ENCODE assay signal across 8 cellular contexts in the genomic region with DNA sequence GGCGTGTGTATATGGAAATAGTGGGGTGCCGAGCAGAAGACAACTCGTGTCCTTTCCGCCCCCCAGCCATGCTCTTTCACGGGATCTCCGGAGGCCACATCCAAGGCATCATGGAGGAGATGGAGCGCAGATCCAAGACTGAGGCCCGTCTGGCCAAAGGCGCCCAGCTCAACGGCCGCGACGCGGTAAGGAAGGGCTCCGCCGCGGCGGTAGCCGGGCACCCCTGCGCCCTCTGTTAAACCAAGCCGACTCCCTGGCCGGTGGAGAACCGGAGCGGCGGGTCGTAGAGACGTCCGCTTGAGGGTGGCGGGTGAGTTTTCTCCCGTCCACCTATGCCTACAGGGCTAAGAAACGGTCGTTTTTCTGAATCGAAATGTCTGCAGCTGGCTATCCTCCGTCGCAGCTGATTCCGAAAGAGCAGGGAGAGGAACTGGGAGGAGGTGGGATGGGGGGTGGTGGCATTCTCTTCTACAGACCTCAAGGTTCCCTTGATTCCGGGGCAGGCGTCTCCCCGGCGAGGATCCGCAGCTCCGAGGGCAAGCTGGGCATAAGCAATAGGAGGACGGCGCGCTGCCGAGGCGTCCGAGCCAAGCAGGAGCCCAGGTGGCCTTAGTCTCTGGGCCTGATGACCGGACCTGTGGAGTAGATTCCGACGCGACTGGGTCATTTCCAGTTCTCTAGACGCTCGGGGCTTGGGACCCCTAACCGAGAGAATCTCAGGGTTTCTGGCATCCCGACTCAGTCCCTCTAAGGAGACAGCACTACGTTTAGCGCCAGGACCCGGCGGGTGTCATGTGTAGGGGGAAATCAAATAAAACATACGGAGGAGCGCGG. TPM values are rescaled to one million over a fixed set of nuclear protein-coding genes. Genes with fewer than 3 reads are reported as not detected.
DNase-seq lines count a peak whose midpoint lies in the region; ATAC-seq and TF ChIP-seq lines count a peak whose summit lies in the region.

No MANE protein-coding gene starts in this region.

- H3K27me3 ChIP-seq in Panc1 (ENCODE audit: control insufficient read depth, insufficient read depth, low read length), result peaks cover 29% of the 10 kb centered on the region
- peaks cover 90% of the 10 kb centered on the region for H3K27me3 ChIP-seq in effector memory CD4-positive, alpha-beta T cell (replicated peaks; ENCODE audit: control insufficient read depth, insufficient read depth, low read length, poor library complexity, severe bottlenecking)

- POLR2A ChIA-PET in Panc1 (lab: Charles Lee), result no interaction called here

- H3K9me3 ChIP-seq in Panc1 (ENCODE audit: control insufficient read depth, insufficient read depth, low read depth, low read length), result no peaks in the 10 kb centered on the region
- H3K9me3 ChIP-seq in effector memory CD4-positive, alpha-beta T cell (ENCODE audit: control insufficient read depth, low read length), result no peaks in the 10 kb centered on the region

- BruUV-seq in Panc1 (replicated peaks; lab: Mats Ljungman, UMichigan), result no TSS peak

- DNase-seq in ELF-1 (ENCODE audit: low read depth, low spot score) (peak; percentile 57), Panc1 (ENCODE audit: low read depth, low spot score) (no peak), neural crest cell (ENCODE audit: low read depth, low spot score) (no peak), NCI-H1694 treated with DMSO at 0.1 percent for 48 hours (lab: John Stamatoyannopoulos, UW) (no peak), NCI-H1694 (lab: John Stamatoyannopoulos, UW) (no peak)
- DNase-seq in effector memory CD4-positive, alpha-beta T cell, result no peak

- CTCF ChIA-PET in Panc1 (lab: Charles Lee), result interaction anchor here (0.6 to 1.3 kb wide), 3 partner anchors 8 to 238 kb away, joined by 3 to 7 read pairs (median 7); no protein-coding TSS in a partner anchor

- peak; percentile 43 for ATAC-seq in Panc1
- no peak for ATAC-seq in GM19395 (IDR thresholded peaks at IDR 0.05; ENCODE audit: unreplicated experiment)
- ATAC-seq in GM19328 (IDR thresholded peaks at IDR 0.05; ENCODE audit: unreplicated experiment), result no peak

- in situ Hi-C loops in Panc1 (cut with HindIII; ENCODE audit: low pct_unique_long_range_greater_than_20kb, low sequenced_read_pairs), result no loop called here

- H3K27ac ChIP-seq in Panc1 (ENCODE audit: low read length), result no peak overlapping the region
- no peak overlapping the region for H3K27ac ChIP-seq in effector memory CD4-positive, alpha-beta T cell (ENCODE audit: insufficient read depth, low read length, poor library complexity, severe bottlenecking)

- no peak for TF ChIP-seq CTCF in Panc1 (IDR thresholded peaks at IDR 0.05)
- no peak for TF ChIP-seq CTCF in neural crest cell (conservative IDR thresholded peaks at IDR 0.05)

- no peaks in the 10 kb centered on the region for H3K36me3 ChIP-seq in Panc1 (ENCODE audit: control insufficient read depth, insufficient read depth, low read length)
- H3K36me3 ChIP-seq in effector memory CD4-positive, alpha-beta T cell (ENCODE audit: control insufficient read depth, insufficient read depth, low read length), result no peaks in the 10 kb centered on the region

- peaks cover 100% of the 10 kb centered on the region for H3K27me3 Mint-ChIP-seq in neural crest cell (ENCODE audit: low read depth)

- no peaks in the 10 kb centered on the region for H3K9me3 Mint-ChIP-seq in neural crest cell

- intact Hi-C loops in Panc1 (cut with micrococcal nuclease; ENCODE audit: unreplicated experiment), result loop anchor here (5.0 kb wide), 1 partner anchor 226 kb away; no protein-coding TSS in a partner anchor

- H3K4me1 Mint-ChIP-seq in neural crest cell, result peaks cover 49% of the 10 kb centered on the region

- H3K4me3 Mint-ChIP-seq in neural crest cell, result peak overlapping the region; percentile 81

- H3K27ac Mint-ChIP-seq in neural crest cell (ENCODE audit: unreplicated experiment), result no peak overlapping the region

- H3K4me3 ChIP-seq in Panc1 (ENCODE audit: low read depth in 2 of 2, low read length in 2 of 2), result peak overlapping the region; percentile 49 to 57
- H3K4me3 ChIP-seq in effector memory CD4-positive, alpha-beta T cell (ENCODE audit: insufficient read depth, low read depth, low read length, poor library complexity, severe bottlenecking), result peak overlapping the region; percentile 23

- H3K36me3 Mint-ChIP-seq in neural crest cell (ENCODE audit: low read depth), result no peaks in the 10 kb centered on the region

- H3K4me1 ChIP-seq in Panc1 (ENCODE audit: control insufficient read depth, insufficient read depth, low read length), result peaks cover 11% of the 10 kb centered on the region
- peaks cover 54% of the 10 kb centered on the region for H3K4me1 ChIP-seq in effector memory CD4-positive, alpha-beta T cell (ENCODE audit: control insufficient read depth, insufficient read depth, low read length, poor library complexity, severe bottlenecking)

RNA-seq across cellular contexts. Expression of a gene that starts 0.9 kb away (rescaled TPM):
- total RNA-seq in Panc1 (2021; ENCODE audit: unreplicated experiment) (not detected), neural crest cell (not detected in 2 replicates)
- not detected for polyA plus RNA-seq in Panc1 (2012; ENCODE audit: insufficient read length)

RNA-seq across cellular contexts. Expression of a gene that starts 15.6 kb away (rescaled TPM):
- 7.2 TPM for total RNA-seq in Panc1 (2021; ENCODE audit: unreplicated experiment)
- polyA plus RNA-seq in Panc1 (2012; ENCODE audit: insufficient read length), result 5.8 TPM
- total RNA-seq in neural crest cell, result 1.9 and 3.1 TPM in 2 replicates
